14 cellular contexts compared by ENCODE assay signal in genomic region chr9:76709020-76709419, GRCh38.
DNase-seq lines count a peak whose midpoint lies in the region; ATAC-seq lines count a peak whose summit lies in the region.
"Had no signal": no experiment of that assay in that cellular context is flagged by ENCODE, and none has a peak within 500 bp of the region (broad histone marks: within the 10 kb centered on the region; RNA-seq: fewer than 3 reads in every experiment).

No MANE protein-coding gene starts in this region.

- H3K4me3 Mint-ChIP-seq in stimulated activated memory B cell treated with anti-CD40 and anti-IgM and Interleukin-4, amounts not matched to agents 10 μg/mL and 1 μg/mL and 100 μg/mL, for 72 hours, result no peak overlapping the region
- H3K4me3 Mint-ChIP-seq: CD4-positive, alpha-beta memory T cell had no signal

- peaks cover 12% of the 10 kb centered on the region for H3K4me1 Mint-ChIP-seq in stimulated activated memory B cell treated with anti-CD40 and anti-IgM and Interleukin-4, amounts not matched to agents 10 μg/mL and 1 μg/mL and 100 μg/mL, for 72 hours

- H3K27ac Mint-ChIP-seq in stimulated activated memory B cell treated with anti-CD40 and anti-IgM and Interleukin-4, amounts not matched to agents 10 μg/mL and 1 μg/mL and 100 μg/mL, for 72 hours, result peak overlapping the region; percentile 13
- H3K27ac Mint-ChIP-seq: CD4-positive, alpha-beta memory T cell had no signal

- H3K27me3 Mint-ChIP-seq in stimulated activated memory B cell treated with anti-CD40 and anti-IgM and Interleukin-4, amounts not matched to agents 10 μg/mL and 1 μg/mL and 100 μg/mL, for 72 hours, result peaks cover 38% of the 10 kb centered on the region

- no peaks in the 10 kb centered on the region for H3K36me3 Mint-ChIP-seq in stimulated activated memory B cell treated with anti-CD40 and anti-IgM and Interleukin-4, amounts not matched to agents 10 μg/mL and 1 μg/mL and 100 μg/mL, for 72 hours
- H3K36me3 Mint-ChIP-seq: CD4-positive, alpha-beta memory T cell had no signal

- ATAC-seq in GM19035 (IDR thresholded peaks at IDR 0.05; ENCODE audit: unreplicated experiment) (peak; percentile 40), HG02798 (IDR thresholded peaks at IDR 0.05; ENCODE audit: poor library complexity, unreplicated experiment) (peak; percentile 47), HG02973 (IDR thresholded peaks at IDR 0.05; ENCODE audit: unreplicated experiment) (peak; percentile 68)
- no peak for ATAC-seq in stimulated activated memory B cell treated with anti-CD40 and anti-IgM and Interleukin-4, amounts not matched to agents 10 μg/mL and 1 μg/mL and 100 μg/mL, for 72 hours
- ATAC-seq: A549, HCT116 had no signal

- H3K9me3 Mint-ChIP-seq in stimulated activated memory B cell treated with anti-CD40 and anti-IgM and Interleukin-4, amounts not matched to agents 10 μg/mL and 1 μg/mL and 100 μg/mL, for 72 hours, result no peaks in the 10 kb centered on the region
- H3K9me3 Mint-ChIP-seq: CD4-positive, alpha-beta memory T cell had no signal

- no peak for DNase-seq in activated CD4-positive, alpha-beta T cell treated with anti-CD3 and anti-CD28 coated beads for 48 hours
- DNase-seq in islet precursor cell (no peak), T-helper 2 cell (no peak)
- DNase-seq: BE2C; CD4-positive, alpha-beta memory T cell; DMS153; DMS79 treated with DMSO at 0.1 percent for 48 hours; EL had no signal
